ENCODE assay signal across 12 cellular contexts in the genomic region with DNA sequence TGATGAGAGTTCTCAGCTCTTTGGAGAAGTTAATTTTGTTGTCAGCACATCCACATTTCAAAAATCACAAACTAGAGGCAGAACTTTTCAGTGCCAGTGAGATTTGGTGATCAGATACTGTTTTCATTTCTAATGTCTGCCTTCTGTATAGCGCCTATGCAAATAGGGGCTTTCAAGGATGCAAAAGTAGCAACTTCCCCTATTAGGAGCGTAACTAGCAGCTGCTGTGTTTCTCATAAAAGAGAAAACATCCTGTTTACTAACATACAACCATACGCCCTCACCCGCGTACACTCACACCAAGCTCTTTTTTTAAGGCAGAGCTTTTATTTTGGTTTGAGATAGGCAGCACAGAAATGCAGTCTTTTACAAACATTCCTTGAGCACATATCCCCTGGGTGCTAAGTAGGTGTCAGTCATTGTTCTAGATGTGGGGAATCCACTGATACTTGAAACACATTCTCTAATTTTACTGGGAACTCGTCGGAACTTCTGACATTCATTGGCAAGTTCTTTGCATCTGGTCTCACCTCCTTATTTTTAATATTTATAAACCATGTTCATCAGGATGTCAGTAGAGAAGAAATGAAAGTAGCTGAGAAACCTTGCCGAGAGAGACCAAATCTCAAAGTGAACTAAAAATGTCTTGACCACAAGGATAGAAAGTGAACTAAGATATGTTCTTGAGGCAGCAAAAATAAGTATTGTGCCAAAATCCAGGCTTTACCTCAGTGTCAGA.
A peak's percentile ranks its signal among the peaks of the same experiment; 100 is the strongest.
DNase-seq lines count a peak whose midpoint lies in the region; ATAC-seq and TF ChIP-seq lines count a peak whose summit lies in the region.
"Had no signal": no experiment of that assay in that cellular context is flagged by ENCODE, and none has a peak within 500 bp of the region (broad histone marks: within the 10 kb centered on the region; RNA-seq: fewer than 3 reads in every experiment).

No MANE protein-coding gene starts in this region.

- H3K4me2 ChIP-seq in MM.1S (ENCODE audit: low read depth, low read length), result peak overlapping the region; percentile 39

- no peaks in the 10 kb centered on the region for H3K27me3 ChIP-seq in MM.1S (replicated peaks; ENCODE audit: insufficient read depth, low read length)
- no peaks in the 10 kb centered on the region for H3K27me3 ChIP-seq in H7 (ENCODE audit: control insufficient read depth, insufficient read depth, low read length)

- H4K20me1 ChIP-seq in MM.1S (ENCODE audit: insufficient read depth, low read length), result no peaks in the 10 kb centered on the region

- peak overlapping the region; percentile 51 for H3K4me3 Mint-ChIP-seq in stimulated activated memory B cell treated with anti-CD40 and anti-IgM and Interleukin-4, amounts not matched to agents 10 μg/mL and 1 μg/mL and 100 μg/mL, for 72 hours

- 0 out of 2 replicates have a peak overlapping the region, but pooled peaks have one; percentile 1 for H2AFZ ChIP-seq in MM.1S (ENCODE audit: low read length)

- H3K4me1 Mint-ChIP-seq in stimulated activated memory B cell treated with anti-CD40 and anti-IgM and Interleukin-4, amounts not matched to agents 10 μg/mL and 1 μg/mL and 100 μg/mL, for 72 hours, result peaks cover 5% of the 10 kb centered on the region

- no peak overlapping the region for H3K27ac ChIP-seq in MM.1S (ENCODE audit: low read length)

- H3K9me3 Mint-ChIP-seq in stimulated activated memory B cell treated with anti-CD40 and anti-IgM and Interleukin-4, amounts not matched to agents 10 μg/mL and 1 μg/mL and 100 μg/mL, for 72 hours, result no peaks in the 10 kb centered on the region

- H3K36me3 ChIP-seq in MM.1S (replicated peaks; ENCODE audit: insufficient read depth, low read length), result no peaks in the 10 kb centered on the region
- H3K36me3 ChIP-seq in H7 (replicated peaks; ENCODE audit: control insufficient read depth, insufficient read depth, low read length), result no peaks in the 10 kb centered on the region

- intact Hi-C loops in cardiac septum (cut with DNase I), result no loop called here

- no peak for TF ChIP-seq CTCF in MM.1S (IDR thresholded peaks at IDR 0.05; ENCODE audit: low read length)

- H3K27me3 Mint-ChIP-seq in stimulated activated memory B cell treated with anti-CD40 and anti-IgM and Interleukin-4, amounts not matched to agents 10 μg/mL and 1 μg/mL and 100 μg/mL, for 72 hours, result no peaks in the 10 kb centered on the region

- H3K79me2 ChIP-seq in MM.1S (ENCODE audit: low read length), result no peaks in the 10 kb centered on the region

- no peaks in the 10 kb centered on the region for H3K36me3 Mint-ChIP-seq in stimulated activated memory B cell treated with anti-CD40 and anti-IgM and Interleukin-4, amounts not matched to agents 10 μg/mL and 1 μg/mL and 100 μg/mL, for 72 hours

- DNase-seq in MM.1S (peak; percentile 48), H7 (no peak), cardiac septum (ENCODE audit: low spot score) (no peak)
- DNase-seq: DMS79 treated with DMSO at 0.1 percent for 48 hours; KG1; kidney glomerular epithelial cell; occipital lobe; stimulated activated CD4-positive, alpha-beta T cell treated with anti-CD3 and anti-CD28 coated beads, Interleukin-2, amount 100 ng/mL, for 24 hours had no signal

- no peaks in the 10 kb centered on the region for H3K9me3 ChIP-seq in MM.1S (replicated peaks; ENCODE audit: insufficient read depth, low read length)

- no peaks in the 10 kb centered on the region for H3F3A ChIP-seq in MM.1S (ENCODE audit: insufficient read depth, low read length)

- ATAC-seq in GM19328 (IDR thresholded peaks at IDR 0.05; ENCODE audit: unreplicated experiment) (peak; percentile 54), HG02870 (IDR thresholded peaks at IDR 0.05; ENCODE audit: unreplicated experiment) (peak; percentile 74), HG03135 (IDR thresholded peaks at IDR 0.05; ENCODE audit: unreplicated experiment) (no peak)
- peak; percentile 87 for ATAC-seq in stimulated activated memory B cell treated with anti-CD40 and anti-IgM and Interleukin-4, amounts not matched to agents 10 μg/mL and 1 μg/mL and 100 μg/mL, for 72 hours

- no peaks in the 10 kb centered on the region for H3K9me2 ChIP-seq in MM.1S (replicated peaks; ENCODE audit: insufficient read depth, low read length)

- peak overlapping the region; percentile 64 for H3K27ac Mint-ChIP-seq in stimulated activated memory B cell treated with anti-CD40 and anti-IgM and Interleukin-4, amounts not matched to agents 10 μg/mL and 1 μg/mL and 100 μg/mL, for 72 hours

- H3K4me1 ChIP-seq in MM.1S (ENCODE audit: low read length), result 0 out of 2 replicates have a peak, but pooled peaks cover 5% of the 10 kb centered on the region

- H3K4me3 ChIP-seq in MM.1S (ENCODE audit: low read length) (peak overlapping the region; percentile 0; the same call in 1 of the 2 replicates), H7 (ENCODE audit: insufficient read depth, low read depth, low read length) (no peak overlapping the region)

- no peak overlapping the region for H3K9ac ChIP-seq in MM.1S (ENCODE audit: low read length)
